ENCODE assay signal across 19 cellular contexts in the genomic region with DNA sequence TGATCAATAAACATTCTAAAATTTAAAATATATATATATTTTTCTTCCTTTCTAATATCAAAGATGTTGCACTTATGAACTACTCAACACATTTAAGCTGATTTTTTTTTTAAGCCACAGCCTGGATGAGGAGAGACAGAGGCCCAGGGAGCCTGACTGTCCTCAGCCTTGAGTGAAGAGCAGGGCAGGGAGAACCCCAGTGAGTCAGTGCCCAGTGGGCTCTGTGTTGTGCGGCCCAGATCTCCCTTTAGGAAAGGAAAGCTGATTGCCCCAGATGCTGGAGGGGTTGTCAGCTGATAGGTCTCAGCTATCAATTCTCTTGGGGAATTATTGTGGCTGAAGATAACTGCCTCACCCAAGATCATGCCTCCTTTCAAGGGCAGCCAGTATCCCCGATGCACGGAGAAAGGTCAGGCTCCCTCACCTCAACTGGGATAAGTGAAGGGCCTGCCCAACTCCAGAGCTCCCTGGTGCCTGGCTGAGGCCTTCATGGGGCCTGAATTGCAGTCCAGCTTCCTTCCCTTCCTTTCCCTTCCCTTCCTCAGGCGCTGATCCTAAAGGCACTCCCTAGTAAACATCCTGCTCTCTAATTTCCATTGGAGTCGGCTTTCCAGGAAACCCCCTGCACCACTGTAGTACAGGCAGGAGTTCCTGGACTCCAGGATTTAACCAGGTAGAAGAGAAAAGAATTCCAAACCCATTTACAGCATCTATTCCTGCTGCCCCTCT.
"Had no signal": no experiment of that assay in that cellular context is flagged by ENCODE, and none has a peak within 500 bp of the region (broad histone marks: within the 10 kb centered on the region; RNA-seq: fewer than 3 reads in every experiment).

No MANE protein-coding gene starts in this region.

- H3K27me3 Mint-ChIP-seq: activated B cell treated with CpG ODN at 0.5 μM for 24 hours had no signal

- H3K9me3 ChIP-seq: colonic mucosa had no signal

- FAIRE-seq: urothelium cell line had no signal

- H3K9ac ChIP-seq: parathyroid adenoma had no signal

- H3K27ac Mint-ChIP-seq: activated B cell treated with CpG ODN at 0.5 μM for 24 hours; activated CD8-positive, alpha-beta T cell treated with anti-CD3 and anti-CD28 coated beads, Interleukin-2, amount 10 ng/mL, durations not matched to agents 7 days and 5 days; activated naive CD4-positive, alpha-beta T cell treated with anti-CD3 and anti-CD28 coated beads for 36 hours; natural killer cell; T-helper 2 cell treated with Interferon-gamma antibody and Interleukin-4, amounts not matched to agents 5 μg/mL and 100 μg/mL, for 36 hours had no signal

- H3K4me1 Mint-ChIP-seq: activated B cell treated with CpG ODN at 0.5 μM for 24 hours; central memory CD8-positive, alpha-beta T cell; natural killer cell had no signal

- H3K27ac ChIP-seq: brain microvascular endothelial cell, colonic mucosa, parathyroid adenoma, sigmoid colon, tibial nerve had no signal

- H3K27me3 ChIP-seq: brain microvascular endothelial cell, colonic mucosa, esophagus squamous epithelium, sigmoid colon, tibial nerve had no signal

- H3K4me3 ChIP-seq: colonic mucosa, esophagus squamous epithelium, sigmoid colon, tibial nerve had no signal

- H3K4me3 Mint-ChIP-seq: activated B cell treated with CpG ODN at 0.5 μM for 24 hours; activated CD8-positive, alpha-beta T cell treated with anti-CD3 and anti-CD28 coated beads, Interleukin-2, amount 10 ng/mL, durations not matched to agents 7 days and 5 days; activated naive CD4-positive, alpha-beta T cell treated with anti-CD3 and anti-CD28 coated beads for 36 hours; activated T-cell treated with anti-CD3 and anti-CD28 coated beads, Interleukin-2, amount 50 U/mL, for 4 hours; central memory CD8-positive, alpha-beta T cell; natural killer cell; T-helper 2 cell treated with Interferon-gamma antibody and Interleukin-4, amounts not matched to agents 5 μg/mL and 100 μg/mL, for 36 hours had no signal

- ATAC-seq: activated CD8-positive, alpha-beta T cell treated with anti-CD3 and anti-CD28 coated beads, Interleukin-2, amount 10 ng/mL, durations not matched to agents 7 days and 5 days; activated T-cell treated with anti-CD3 and anti-CD28 coated beads, Interleukin-2, amount 50 U/mL, for 4 hours; natural killer cell had no signal

- H3K36me3 ChIP-seq: brain microvascular endothelial cell, colonic mucosa, esophagus squamous epithelium, tibial nerve had no signal

- H3K4me1 ChIP-seq: colonic mucosa, parathyroid adenoma had no signal

- H2AFZ ChIP-seq: parathyroid adenoma had no signal

- DNase-seq: activated B cell treated with CpG ODN at 0.5 μM for 24 hours; activated CD4-positive, alpha-beta T cell treated with anti-CD3 and anti-CD28 coated beads for 48 hours; activated CD8-positive, alpha-beta T cell treated with anti-CD3 and anti-CD28 coated beads, Interleukin-2, amount 10 ng/mL, durations not matched to agents 7 days and 5 days; activated naive CD4-positive, alpha-beta T cell treated with anti-CD3 and anti-CD28 coated beads for 36 hours; activated T-cell treated with anti-CD3 and anti-CD28 coated beads, Interleukin-2, amount 50 U/mL, for 4 hours; aorta; brain microvascular endothelial cell; colonic mucosa; esophagus squamous epithelium; mesenchymal stem cell; natural killer cell; sigmoid colon; stimulated activated naive CD4-positive, alpha-beta T cell; substantia nigra had no signal

- H3K36me3 Mint-ChIP-seq: natural killer cell had no signal

- H3K79me2 ChIP-seq: parathyroid adenoma had no signal
